ENCODE assay signal across 22 cellular contexts in genomic region chr3:111454551-111454950, GRCh38.
"Had no signal": no experiment of that assay in that cellular context is flagged by ENCODE, and none has a peak within 500 bp of the region (broad histone marks: within the 10 kb centered on the region; RNA-seq: fewer than 3 reads in every experiment).

No MANE protein-coding gene starts in this region.

- FAIRE-seq: HepG2 had no signal

- H3K27me3 ChIP-seq: MG63, Peyer's patch, SJCRH30 had no signal

- DNase-seq: IMR-90, Karpas-422, KG1, MG63, NCI-H1092, NCI-H1105 treated with DMSO at 0.1 percent for 48 hours, NCI-H1436, NCI-H187, NCI-H2029, NCI-H2081 treated with DMSO at 0.1 percent for 48 hours, NCI-H2171 treated with DMSO at 0.1 percent for 48 hours, NCI-H2227 treated with DMSO at 0.1 percent for 48 hours, NCI-H524, NCI-H69, NCI-H774, PC-3, Peyer's patch, SHP77 treated with DMSO at 0.1 percent for 48 hours, SJCRH30 had no signal

- H3K4me3 ChIP-seq: MG63, Peyer's patch, SJCRH30 had no signal

- H3K36me3 ChIP-seq: MG63, Peyer's patch, SJCRH30 had no signal

- H3K4me1 ChIP-seq: Peyer's patch, SJCRH30 had no signal

- H3K27ac ChIP-seq: Peyer's patch, SJCRH30 had no signal

- H3K9me3 ChIP-seq: MG63, Peyer's patch, SJCRH30 had no signal

- ATAC-seq: HepG2, PC-3, Right ventricle myocardium inferior, SK-N-SH treated with all-trans-retinoic acid at 6 μM for 48 hours had no signal
